ENCODE assay signal across 1 cellular context in genomic region chr22:50439314-50440250, GRCh38.
TF ChIP-seq lines count a peak whose summit lies in the region.

No MANE protein-coding gene starts in this region.

TF ChIP-seq in SK-N-SH, 30 proteins besides CTCF, POLR2A, EP300 and RAD21 (continued from another document):
- TF ChIP-seq REST (IDR thresholded peaks at IDR 0.05; ENCODE audit: low read depth, low read length) = no peak
- no peak for TF ChIP-seq SMC3 (IDR thresholded peaks at IDR 0.05; ENCODE audit: low read depth, low read length)
- no peak for TF ChIP-seq PBX3 (IDR thresholded peaks at IDR 0.05)
- no peak for TF ChIP-seq TAF1 (IDR thresholded peaks at IDR 0.05; ENCODE audit: borderline replicate concordance, low read depth, low read length)
- TF ChIP-seq TEAD4 (IDR thresholded peaks at IDR 0.05; ENCODE audit: borderline replicate concordance, insufficient read depth) = no peak
- TF ChIP-seq GATA2 (CRISPR knock-in tag; IDR thresholded peaks at IDR 0.05) = no peak
- TF ChIP-seq RCOR1 (IDR thresholded peaks at IDR 0.05; ENCODE audit: low read length) = no peak
- TF ChIP-seq RXRA (IDR thresholded peaks at IDR 0.05; ENCODE audit: borderline replicate concordance, low read depth) = no peak
- TF ChIP-seq YY1 (IDR thresholded peaks at IDR 0.05; ENCODE audit: low read depth) = no peak
- TF ChIP-seq MAX (IDR thresholded peaks at IDR 0.05; ENCODE audit: low read depth) = no peak
- no peak for TF ChIP-seq FOXJ3 (CRISPR knock-in tag; IDR thresholded peaks at IDR 0.05)
- TF ChIP-seq POLR2AphosphoS5 (IDR thresholded peaks at IDR 0.05; ENCODE audit: low read depth, low read length) = no peak
- TF ChIP-seq ELF1 (IDR thresholded peaks at IDR 0.05) = no peak
- no peak for TF ChIP-seq CHD2 (IDR thresholded peaks at IDR 0.05; ENCODE audit: low read length, partially characterized antibody)
- no peak for TF ChIP-seq FOXM1 (IDR thresholded peaks at IDR 0.05; ENCODE audit: low read depth)
- TF ChIP-seq IRF3 (IDR thresholded peaks at IDR 0.05; ENCODE audit: low read depth, low read length) = no peak
- TF ChIP-seq MXI1 (IDR thresholded peaks at IDR 0.05; ENCODE audit: low read depth, low read length) = no peak
- no peak for TF ChIP-seq ZBTB33 (IDR thresholded peaks at IDR 0.05; ENCODE audit: borderline replicate concordance, low read depth)
- TF ChIP-seq RFX5 (IDR thresholded peaks at IDR 0.05; ENCODE audit: low read length) = no peak
